In genomic region chr6:14144678-14145113, GRCh38 we compare ENCODE assay signal across 1 cellular context.
TF ChIP-seq lines count a peak whose summit lies in the region.

No MANE protein-coding gene starts in this region.

TF ChIP-seq in GM12878, 131 proteins besides CTCF, POLR2A, EP300 and RAD21 (continued from another document):
- TF ChIP-seq REST (IDR thresholded peaks at IDR 0.05; ENCODE audit: low read depth, low read length), result no peak
- TF ChIP-seq WRNIP1 (IDR thresholded peaks at IDR 0.05; ENCODE audit: borderline replicate concordance, low read depth, low read length), result peak; percentile 64; the same call in 1 of the 2 replicates
- no peak for TF ChIP-seq SKIL (IDR thresholded peaks at IDR 0.05; ENCODE audit: low read depth, poor library complexity, severe bottlenecking)
- TF ChIP-seq, protein P1, sequence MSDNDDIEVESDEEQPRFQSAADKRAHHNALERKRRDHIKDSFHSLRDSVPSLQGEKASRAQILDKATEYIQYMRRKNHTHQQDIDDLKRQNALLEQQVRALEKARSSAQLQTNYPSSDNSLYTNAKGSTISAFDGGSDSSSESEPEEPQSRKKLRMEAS (IDR thresholded peaks at IDR 0.05; ENCODE audit: low read depth, low read length), result 0 out of 2 replicates have a peak, but pooled peaks have one; percentile 36
- TF ChIP-seq IKZF1 (conservative IDR thresholded peaks at IDR 0.05), result 0 out of 2 replicates have a peak, but pooled peaks have one; percentile 14
